Comparison of ENCODE assay signal across 1 cellular context in the genomic region with DNA sequence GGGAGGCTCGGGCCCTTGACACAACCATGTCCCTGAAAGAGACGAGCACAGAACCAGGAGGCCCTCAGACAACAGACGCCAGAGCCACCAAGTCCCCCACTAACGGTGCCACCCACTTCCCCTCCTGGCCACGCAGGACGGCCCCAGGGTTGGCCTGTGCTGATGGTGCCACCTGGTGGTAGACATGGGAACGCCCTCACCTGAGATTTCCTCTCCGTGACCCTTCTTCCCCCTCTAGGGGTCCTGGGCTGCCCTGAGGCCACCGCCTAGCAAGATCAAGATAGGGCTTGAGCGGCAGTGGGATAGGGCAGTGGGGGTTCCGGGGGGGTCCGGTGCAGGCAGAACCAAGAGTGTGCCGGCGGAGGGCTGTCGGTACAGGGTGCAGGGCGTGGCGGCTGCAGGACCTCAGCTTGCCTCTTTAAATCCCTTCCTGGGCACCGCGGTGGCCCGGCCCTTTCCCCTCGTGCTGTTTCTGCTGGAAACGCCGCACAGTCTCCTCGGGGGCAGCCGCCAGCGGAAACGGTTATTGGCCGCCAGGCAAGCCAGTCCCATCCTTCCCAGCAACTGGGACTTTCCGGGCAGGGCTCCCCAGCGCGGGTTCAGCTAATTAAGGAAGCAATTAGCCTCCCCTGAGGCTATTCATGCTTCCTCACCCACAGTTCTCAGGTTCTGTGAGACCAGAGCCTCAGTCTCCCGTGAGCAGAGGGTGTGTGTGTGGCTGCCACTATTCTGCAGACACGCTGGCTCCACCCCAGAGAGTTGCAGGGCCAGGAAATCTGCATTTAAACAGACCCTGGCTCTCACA.
TF ChIP-seq lines count a peak whose summit lies in the region.

No MANE protein-coding gene starts in this region.

TF ChIP-seq in GM12878, 131 proteins besides CTCF, POLR2A, EP300 and RAD21 (continued from another document and continues in another):
- TF ChIP-seq ZBTB33 (IDR thresholded peaks at IDR 0.05) (0 out of 2 replicates have a peak, but pooled peaks have one; percentile 51), ATF7 (IDR thresholded peaks at IDR 0.05; ENCODE audit: low read depth) (peak; percentile 68; the same call in 1 of the 2 replicates), NBN (IDR thresholded peaks at IDR 0.05) (peak; percentile 97), CBFB (IDR thresholded peaks at IDR 0.05; ENCODE audit: low read depth) (no peak), EGR1 (IDR thresholded peaks at IDR 0.05; ENCODE audit: borderline replicate concordance in 1 of 2, low read depth in 2 of 2, low read length in 2 of 2) (no peak), DPF2 (IDR thresholded peaks at IDR 0.05) (peak; percentile 93), MXI1 (IDR thresholded peaks at IDR 0.05; ENCODE audit: low read depth, low read length) (peak; percentile 81), STAT3 (IDR thresholded peaks at IDR 0.05; ENCODE audit: low read depth, low read length) (no peak; the same call in 1 of the 2 replicates), NR2C2 (IDR thresholded peaks at IDR 0.05; ENCODE audit: borderline replicate concordance, control insufficient read depth, insufficient read length, low read depth) (no peak), IKZF1 (conservative IDR thresholded peaks at IDR 0.05) (peak; percentile 98), CHD4 (IDR thresholded peaks at IDR 0.05) (no peak), NR2F1 (conservative IDR thresholded peaks at IDR 0.05) (peak; percentile 91), HCFC1 (IDR thresholded peaks at IDR 0.05; ENCODE audit: low read length) (no peak; the same call in 1 of the 2 replicates), RB1 (IDR thresholded peaks at IDR 0.05; ENCODE audit: borderline replicate concordance) (peak; percentile 78; the same call in 1 of the 2 replicates), IRF4 (IDR thresholded peaks at IDR 0.05; ENCODE audit: low read depth, low read length) (peak; percentile 29; the same call in 1 of the 2 replicates), PAX8 (IDR thresholded peaks at IDR 0.05) (no peak), SRF (IDR thresholded peaks at IDR 0.05; ENCODE audit: low read depth in 2 of 2, low read length in 2 of 2) (no peak), JUND (IDR thresholded peaks at IDR 0.05; ENCODE audit: low read depth, low read length) (no peak), CREB1 (IDR thresholded peaks at IDR 0.05; ENCODE audit: low read depth) (no peak), PAX5 (IDR thresholded peaks at IDR 0.05; ENCODE audit: borderline replicate concordance, low read depth, low read length) (peak; percentile 59; the same call in 1 of the 2 replicates), SREBF2 (IDR thresholded peaks at IDR 0.05; ENCODE audit: low read length) (no peak), SMAD1 (IDR thresholded peaks at IDR 0.05; ENCODE audit: low read depth, partially characterized antibody) (peak; percentile 73), CEBPB (IDR thresholded peaks at IDR 0.05; ENCODE audit: borderline replicate concordance in 1 of 2, low read depth in 2 of 2, low read length in 2 of 2) (no peak), ZNF217 (IDR thresholded peaks at IDR 0.05) (0 out of 2 replicates have a peak, but pooled peaks have one; percentile 22), ZNF592 (IDR thresholded peaks at IDR 0.05) (0 out of 2 replicates have a peak, but pooled peaks have one; percentile 47), RUNX3 (IDR thresholded peaks at IDR 0.05; ENCODE audit: low read length) (0 out of 2 replicates have a peak, but pooled peaks have one; percentile 23), KLF5 (IDR thresholded peaks at IDR 0.05; ENCODE audit: partially characterized antibody) (peak; percentile 3), CBX5 (IDR thresholded peaks at IDR 0.05; ENCODE audit: low read depth) (no peak), BACH1 (IDR thresholded peaks at IDR 0.05; ENCODE audit: borderline replicate concordance) (peak; percentile 84), HDGF (IDR thresholded peaks at IDR 0.05) (0 out of 2 replicates have a peak, but pooled peaks have one; percentile 57), MEF2B (IDR thresholded peaks at IDR 0.05; ENCODE audit: partially characterized antibody, poor library complexity, severe bottlenecking) (peak; percentile 97), PBX3 (IDR thresholded peaks at IDR 0.05; ENCODE audit: insufficient replicate concordance, low read depth, low read length) (peak; percentile 69), SREBF1 (IDR thresholded peaks at IDR 0.05; ENCODE audit: low read length) (no peak), TARDBP (IDR thresholded peaks at IDR 0.05; ENCODE audit: borderline replicate concordance) (no peak), SMC3 (IDR thresholded peaks at IDR 0.05; ENCODE audit: borderline replicate concordance, low read length) (peak; percentile 97), BCL11A (IDR thresholded peaks at IDR 0.05; ENCODE audit: low read depth, low read length) (peak; percentile 92; the same call in 1 of the 2 replicates), ESRRA (IDR thresholded peaks at IDR 0.05; ENCODE audit: low read length) (0 out of 2 replicates have a peak, but pooled peaks have one; percentile 48), SPI1 (IDR thresholded peaks at IDR 0.05; ENCODE audit: borderline replicate concordance, insufficient read depth, low read depth, low read length) (peak; percentile 89; the same call in 1 of the 2 replicates), POU2F2 (IDR thresholded peaks at IDR 0.05; ENCODE audit: borderline replicate concordance, low read depth, low read length) (peak; percentile 75; the same call in 1 of the 3 replicates), RELA (IDR thresholded peaks at IDR 0.05; ENCODE audit: borderline replicate concordance, partially characterized antibody) (peak; percentile 96), BHLHE40 (IDR thresholded peaks at IDR 0.05; ENCODE audit: borderline replicate concordance in 1 of 2, low read depth in 2 of 2, low read length in 1 of 2) (peak; percentile 95 to 96), ZNF24 (IDR thresholded peaks at IDR 0.05) (no peak), RCOR1 (conservative IDR thresholded peaks at IDR 0.05; ENCODE audit: low read depth, low read length) (peak; percentile 83; the same call in 1 of the 2 replicates), STAT1 (conservative IDR thresholded peaks at IDR 0.05) (0 out of 2 replicates have a peak, but pooled peaks have one; percentile 67), CREM (IDR thresholded peaks at IDR 0.05; ENCODE audit: low read depth) (no peak), SP1 (IDR thresholded peaks at IDR 0.05; ENCODE audit: low read depth, low read length) (peak; percentile 40), USF1 (IDR thresholded peaks at IDR 0.05; ENCODE audit: borderline replicate concordance, extremely low read length, insufficient read depth, low read depth, low read length) (no peak), TCF7 (IDR thresholded peaks at IDR 0.05; ENCODE audit: borderline replicate concordance) (no peak), PML (IDR thresholded peaks at IDR 0.05; ENCODE audit: low read length) (no peak)
- TF ChIP-seq, protein P1, sequence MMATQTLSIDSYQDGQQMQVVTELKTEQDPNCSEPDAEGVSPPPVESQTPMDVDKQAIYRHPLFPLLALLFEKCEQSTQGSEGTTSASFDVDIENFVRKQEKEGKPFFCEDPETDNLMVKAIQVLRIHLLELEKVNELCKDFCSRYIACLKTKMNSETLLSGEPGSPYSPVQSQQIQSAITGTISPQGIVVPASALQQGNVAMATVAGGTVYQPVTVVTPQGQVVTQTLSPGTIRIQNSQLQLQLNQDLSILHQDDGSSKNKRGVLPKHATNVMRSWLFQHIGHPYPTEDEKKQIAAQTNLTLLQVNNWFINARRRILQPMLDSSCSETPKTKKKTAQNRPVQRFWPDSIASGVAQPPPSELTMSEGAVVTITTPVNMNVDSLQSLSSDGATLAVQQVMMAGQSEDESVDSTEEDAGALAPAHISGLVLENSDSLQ (IDR thresholded peaks at IDR 0.05) = peak; percentile 88
- TF ChIP-seq, protein P2, sequence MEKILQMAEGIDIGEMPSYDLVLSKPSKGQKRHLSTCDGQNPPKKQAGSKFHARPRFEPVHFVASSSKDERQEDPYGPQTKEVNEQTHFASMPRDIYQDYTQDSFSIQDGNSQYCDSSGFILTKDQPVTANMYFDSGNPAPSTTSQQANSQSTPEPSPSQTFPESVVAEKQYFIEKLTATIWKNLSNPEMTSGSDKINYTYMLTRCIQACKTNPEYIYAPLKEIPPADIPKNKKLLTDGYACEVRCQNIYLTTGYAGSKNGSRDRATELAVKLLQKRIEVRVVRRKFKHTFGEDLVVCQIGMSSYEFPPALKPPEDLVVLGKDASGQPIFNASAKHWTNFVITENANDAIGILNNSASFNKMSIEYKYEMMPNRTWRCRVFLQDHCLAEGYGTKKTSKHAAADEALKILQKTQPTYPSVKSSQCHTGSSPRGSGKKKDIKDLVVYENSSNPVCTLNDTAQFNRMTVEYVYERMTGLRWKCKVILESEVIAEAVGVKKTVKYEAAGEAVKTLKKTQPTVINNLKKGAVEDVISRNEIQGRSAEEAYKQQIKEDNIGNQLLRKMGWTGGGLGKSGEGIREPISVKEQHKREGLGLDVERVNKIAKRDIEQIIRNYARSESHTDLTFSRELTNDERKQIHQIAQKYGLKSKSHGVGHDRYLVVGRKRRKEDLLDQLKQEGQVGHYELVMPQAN (conservative IDR thresholded peaks at IDR 0.05) = peak; percentile 57
- TF ChIP-seq, protein P3, sequence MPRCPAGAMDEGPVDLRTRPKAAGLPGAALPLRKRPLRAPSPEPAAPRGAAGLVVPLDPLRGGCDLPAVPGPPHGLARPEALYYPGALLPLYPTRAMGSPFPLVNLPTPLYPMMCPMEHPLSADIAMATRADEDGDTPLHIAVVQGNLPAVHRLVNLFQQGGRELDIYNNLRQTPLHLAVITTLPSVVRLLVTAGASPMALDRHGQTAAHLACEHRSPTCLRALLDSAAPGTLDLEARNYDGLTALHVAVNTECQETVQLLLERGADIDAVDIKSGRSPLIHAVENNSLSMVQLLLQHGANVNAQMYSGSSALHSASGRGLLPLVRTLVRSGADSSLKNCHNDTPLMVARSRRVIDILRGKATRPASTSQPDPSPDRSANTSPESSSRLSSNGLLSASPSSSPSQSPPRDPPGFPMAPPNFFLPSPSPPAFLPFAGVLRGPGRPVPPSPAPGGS (IDR thresholded peaks at IDR 0.05; ENCODE audit: borderline replicate concordance, insufficient read depth, low read depth, low read length, poor library complexity, severe bottlenecking) = no peak
